In genomic region chr6:52410979-52411378, GRCh38 we compare ENCODE assay signal across 14 cellular contexts.
"Had no signal": no experiment of that assay in that cellular context is flagged by ENCODE, and none has a peak within 500 bp of the region (broad histone marks: within the 10 kb centered on the region; RNA-seq: fewer than 3 reads in every experiment).

No MANE protein-coding gene starts in this region.

- ATAC-seq: activated CD4-positive, CD25-positive, alpha-beta regulatory T cell treated with anti-CD3 and anti-CD28 coated beads, Interleukin-2, amount 50 U/mL, for 24 hours; esophagus mucosa; foreskin keratinocyte; stimulated activated naive B cell treated with anti-CD40 and anti-IgM and Interleukin-4, amounts not matched to agents 10 μg/mL and 1 μg/mL and 100 μg/mL, for 72 hours had no signal

- H3K9me3 ChIP-seq: colonic mucosa, thyroid gland had no signal

- H3K4me3 ChIP-seq: colonic mucosa, thyroid gland had no signal

- H3K36me3 ChIP-seq: colonic mucosa, thyroid gland had no signal

- DNase-seq: activated CD4-positive, alpha-beta T cell treated with anti-CD3 and anti-CD28 coated beads, Interleukin-2, amount 50 U/mL, for 1 hour; activated CD8-positive, alpha-beta memory T cell treated with anti-CD3 and anti-CD28 coated beads for 24 hours; activated naive CD4-positive, alpha-beta T cell treated with Interleukin-2 at 50 U/mL for 16 hours; caudate nucleus; colonic mucosa; foreskin keratinocyte; glutamatergic neuron; kidney glomerular epithelial cell; stimulated activated CD4-positive, alpha-beta T cell treated with anti-CD3 and anti-CD28 coated beads, Interleukin-4, amount 100 ng/mL, for 1 hour; stimulated activated naive B cell treated with anti-CD40 and anti-IgM and Interleukin-4, amounts not matched to agents 10 μg/mL and 1 μg/mL and 100 μg/mL, for 72 hours; T1000; thyroid gland had no signal

- H3K27me3 ChIP-seq: colonic mucosa, foreskin keratinocyte, thyroid gland had no signal

- H3K27ac ChIP-seq: colonic mucosa, foreskin keratinocyte, thyroid gland had no signal

- H3K4me1 ChIP-seq: colonic mucosa, foreskin keratinocyte, thyroid gland had no signal
